In the genomic region with DNA sequence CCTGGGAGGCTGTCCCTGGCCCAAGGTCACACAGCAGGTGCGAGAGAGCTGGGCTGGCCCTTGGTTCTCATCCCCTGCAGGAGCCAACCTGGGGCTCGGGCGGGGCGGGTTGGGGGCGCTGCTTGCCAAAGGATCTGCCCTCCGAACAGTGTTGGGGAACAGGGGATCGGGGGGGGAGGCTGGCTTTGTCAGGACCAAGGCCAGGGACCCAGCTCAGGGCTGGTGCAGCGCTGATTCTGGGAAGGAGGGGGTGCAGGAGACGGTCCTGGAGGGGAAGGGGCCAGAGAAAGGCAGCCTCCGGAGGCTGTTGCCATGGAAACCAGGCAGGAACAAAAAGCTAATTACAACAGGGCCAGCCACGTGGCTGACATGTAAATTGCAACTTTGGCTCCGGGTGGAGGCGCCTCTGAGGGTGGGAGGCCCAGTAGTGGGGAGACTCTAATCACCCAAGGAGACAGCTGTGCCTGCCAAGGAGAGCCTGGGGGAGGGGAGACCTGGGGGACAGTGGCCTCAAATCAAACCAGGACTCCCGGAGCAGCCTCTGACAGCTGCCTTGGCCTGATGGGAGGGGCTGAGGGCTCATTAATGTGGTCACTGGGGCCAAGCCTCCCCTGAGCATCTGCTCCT, we compare ENCODE assay signal across 9 cellular contexts. TPM values are rescaled to one million over a fixed set of nuclear protein-coding genes. Genes with fewer than 3 reads are reported as not detected.
A peak's percentile ranks its signal among the peaks of the same experiment; 100 is the strongest.
DNase-seq lines count a peak whose midpoint lies in the region; ATAC-seq and TF ChIP-seq lines count a peak whose summit lies in the region.
"Had no signal": no experiment of that assay in that cellular context is flagged by ENCODE, and none has a peak within 500 bp of the region (broad histone marks: within the 10 kb centered on the region; RNA-seq: fewer than 3 reads in every experiment).

No MANE protein-coding gene starts in this region.

- no peaks in the 10 kb centered on the region for H3K36me3 Mint-ChIP-seq in CD4-positive, alpha-beta T cell (ENCODE audit: low read depth)
- H3K36me3 Mint-ChIP-seq in HFFc6 (ENCODE audit: low read depth) (no peaks in the 10 kb centered on the region), neural crest cell (ENCODE audit: low read depth) (no peaks in the 10 kb centered on the region)

- peak; percentile 53 for ATAC-seq in CD4-positive, alpha-beta T cell (ENCODE audit: poor library complexity)
- no peak for ATAC-seq in HG02588 (IDR thresholded peaks at IDR 0.05; ENCODE audit: unreplicated experiment)
- no peak for ATAC-seq in HG03342 (IDR thresholded peaks at IDR 0.05; ENCODE audit: unreplicated experiment)

- H3K27me3 ChIP-seq in CD4-positive, alpha-beta T cell (ENCODE audit: control insufficient read depth, insufficient read depth, low read length): peaks cover 65% of the 10 kb centered on the region
- peaks cover 16% of the 10 kb centered on the region for H3K27me3 ChIP-seq in ectodermal cell (ENCODE audit: control insufficient read depth, insufficient read depth, low read length, poor library complexity, severe bottlenecking)

- peaks cover 37% of the 10 kb centered on the region for H3K4me1 Mint-ChIP-seq in CD4-positive, alpha-beta T cell (ENCODE audit: low read depth)
- H3K4me1 Mint-ChIP-seq in HFFc6 (ENCODE audit: low read depth) (peaks cover 37% of the 10 kb centered on the region), neural crest cell (peaks cover 32% of the 10 kb centered on the region)

- H3K4me3 ChIP-seq in ectodermal cell (ENCODE audit: insufficient read depth, low read depth, low read length): peak overlapping the region; percentile 76

- no peak overlapping the region for H3K27ac Mint-ChIP-seq in CD4-positive, alpha-beta T cell
- peak overlapping the region; percentile 61; the same call in 1 of the 2 replicates for H3K27ac Mint-ChIP-seq in HFFc6
- peak overlapping the region; percentile 81 for H3K27ac Mint-ChIP-seq in neural crest cell (ENCODE audit: unreplicated experiment)

- intact Hi-C loops in CD4-positive, alpha-beta T cell (cut with DNase I, micrococcal nuclease): no loop called here

- no peaks in the 10 kb centered on the region for H3K9me3 ChIP-seq in CD4-positive, alpha-beta T cell (ENCODE audit: control insufficient read depth, low read length)
- H3K9me3 ChIP-seq in ectodermal cell (ENCODE audit: control insufficient read depth, low read length): no peaks in the 10 kb centered on the region

- 1% methylated on average over 14 of the region's 14 CpGs for WGBS in ectodermal cell, 2 experiments

- POLR2A ChIA-PET in CD4-positive, alpha-beta T cell (lab: Charles Lee): no interaction called here

- no peaks in the 10 kb centered on the region for H3K36me3 ChIP-seq in ectodermal cell (ENCODE audit: control insufficient read depth, insufficient read depth, low read length)

- H3K9me3 Mint-ChIP-seq in CD4-positive, alpha-beta T cell: no peaks in the 10 kb centered on the region
- H3K9me3 Mint-ChIP-seq in HFFc6 (no peaks in the 10 kb centered on the region), neural crest cell (no peaks in the 10 kb centered on the region)

- H3K4me3 Mint-ChIP-seq in CD4-positive, alpha-beta T cell: no peak overlapping the region
- H3K4me3 Mint-ChIP-seq in HFFc6 (peak overlapping the region; percentile 86), neural crest cell (peak overlapping the region; percentile 96)

- no peak for TF ChIP-seq CTCF in CD4-positive, alpha-beta T cell (IDR thresholded peaks at IDR 0.05)
- TF ChIP-seq CTCF in HFFc6 (IDR thresholded peaks at IDR 0.05) (peak; percentile 35), neural crest cell (conservative IDR thresholded peaks at IDR 0.05) (no peak)

- H3K27ac ChIP-seq in CD4-positive, alpha-beta T cell (ENCODE audit: low read depth, low read length): no peak overlapping the region
- H3K27ac ChIP-seq in ectodermal cell (ENCODE audit: insufficient read depth, low read depth, low read length, poor library complexity, severe bottlenecking): peak overlapping the region; percentile 18
- H3K27ac ChIP-seq: parathyroid adenoma had no signal

- CTCF ChIA-PET in CD4-positive, alpha-beta T cell (lab: Charles Lee): interaction anchor here (1.4 kb wide), 1 partner anchor 63 kb away, joined by 4 read pairs; no protein-coding TSS in a partner anchor

- H3K4me1 ChIP-seq in ectodermal cell (ENCODE audit: control insufficient read depth, insufficient read depth, low read length): peaks cover 28% of the 10 kb centered on the region

- peak in 4 of 10 experiments; percentile 32 to 43 (median 34) for DNase-seq in CD4-positive, alpha-beta T cell
- DNase-seq in HFFc6 (peak; percentile 52), SHP77 (lab: John Stamatoyannopoulos, UW) (peak; percentile 42 to 65), neural crest cell (ENCODE audit: low read depth, low spot score) (peak; percentile 64)
- no peak for DNase-seq in stimulated activated CD4-positive, alpha-beta T cell treated with anti-CD3 and anti-CD28 coated beads, Interleukin-4, amount 100 ng/mL, for 24 hours

- H3K27me3 Mint-ChIP-seq in CD4-positive, alpha-beta T cell: peaks cover 31% of the 10 kb centered on the region
- H3K27me3 Mint-ChIP-seq in HFFc6 (ENCODE audit: insufficient read depth) (peaks cover 7% of the 10 kb centered on the region), neural crest cell (ENCODE audit: low read depth) (peaks cover 11% of the 10 kb centered on the region)

RNA-seq across cellular contexts. Expression of a gene that starts 1.3 kb away (rescaled TPM):
- total RNA-seq in CD4-positive, alpha-beta T cell: under 1 TPM; 0.78 to 0.88 TPM
- 100 to 1,000 TPM; 147 to 212 (median 164) TPM for total RNA-seq in HFFc6 (2021; fragmentation: NEBNext Ultra II Directional; extraction: Animal tissue kit (Norgen Biotek cat#: 25700))
- polyA plus RNA-seq in ectodermal cell (2013, experiment 1 of 4): 117 TPM
- 106 TPM for polyA plus RNA-seq in ectodermal cell (2013, experiment 2 of 4)
- polyA plus RNA-seq in ectodermal cell (2013, experiment 3 of 4): 115 TPM
- 130 TPM for polyA plus RNA-seq in ectodermal cell (2013, experiment 4 of 4)
- 518 and 541 TPM in 2 replicates for total RNA-seq in neural crest cell

RNA-seq across cellular contexts. Expression of a gene that starts 5.7 kb away (rescaled TPM):
- 1 to 10 TPM; 6.7 to 6.9 TPM for total RNA-seq in CD4-positive, alpha-beta T cell
- 1 to 10 TPM; 2.1 to 3.2 (median 3.0) TPM for total RNA-seq in HFFc6 (2021; fragmentation: NEBNext Ultra II Directional; extraction: Animal tissue kit (Norgen Biotek cat#: 25700))
- 4.6 TPM for polyA plus RNA-seq in ectodermal cell (2013, experiment 1 of 4)
- 4.9 TPM for polyA plus RNA-seq in ectodermal cell (2013, experiment 2 of 4)
- polyA plus RNA-seq in ectodermal cell (2013, experiment 3 of 4): 3.5 TPM
- 4.0 TPM for polyA plus RNA-seq in ectodermal cell (2013, experiment 4 of 4)
- total RNA-seq in neural crest cell: 7.7 and 8.3 TPM in 2 replicates

RNA-seq across cellular contexts. Expression of a gene that starts 24.1 kb away (rescaled TPM):
- total RNA-seq in CD4-positive, alpha-beta T cell: 10 to 100 TPM; 30.7 to 36.3 TPM
- total RNA-seq in HFFc6 (2021; fragmentation: NEBNext Ultra II Directional; extraction: Animal tissue kit (Norgen Biotek cat#: 25700)): 10 to 100 TPM; 59.6 to 69.2 (median 65.9) TPM
- polyA plus RNA-seq in ectodermal cell (2013, experiment 1 of 4): 78.2 TPM
- polyA plus RNA-seq in ectodermal cell (2013, experiment 2 of 4): 64.8 TPM
- polyA plus RNA-seq in ectodermal cell (2013, experiment 3 of 4): 65.7 TPM
- polyA plus RNA-seq in ectodermal cell (2013, experiment 4 of 4): 59.7 TPM
- 67.6 and 70.1 TPM in 2 replicates for total RNA-seq in neural crest cell

RNA-seq across cellular contexts. Expression of a gene that starts 51.0 kb away (rescaled TPM):
- 100 to 1,000 TPM; 306 to 307 TPM for total RNA-seq in CD4-positive, alpha-beta T cell
- 100 to 1,000 TPM; 157 to 202 (median 170) TPM for total RNA-seq in HFFc6 (2021; fragmentation: NEBNext Ultra II Directional; extraction: Animal tissue kit (Norgen Biotek cat#: 25700))
- polyA plus RNA-seq in ectodermal cell (2013, experiment 1 of 4): 179 TPM
- polyA plus RNA-seq in ectodermal cell (2013, experiment 2 of 4): 168 TPM
- polyA plus RNA-seq in ectodermal cell (2013, experiment 3 of 4): 132 TPM
- 139 TPM for polyA plus RNA-seq in ectodermal cell (2013, experiment 4 of 4)
- total RNA-seq in neural crest cell: 198 and 209 TPM in 2 replicates

Comparison
In these comparisons a context has a peak if more than half of its experiments do, and no peak if none do; other contexts are left out.
1. RNA of a gene that starts 1.3 kb away (total RNA-seq): 518 to 541 TPM in neural crest cell and 147 to 212 TPM in HFFc6; 0.78 to 0.88 TPM in CD4-positive, alpha-beta T cell; every median in the first group is over 10 times any median in the second.